8 cellular contexts compared by ENCODE assay signal in the genomic region with DNA sequence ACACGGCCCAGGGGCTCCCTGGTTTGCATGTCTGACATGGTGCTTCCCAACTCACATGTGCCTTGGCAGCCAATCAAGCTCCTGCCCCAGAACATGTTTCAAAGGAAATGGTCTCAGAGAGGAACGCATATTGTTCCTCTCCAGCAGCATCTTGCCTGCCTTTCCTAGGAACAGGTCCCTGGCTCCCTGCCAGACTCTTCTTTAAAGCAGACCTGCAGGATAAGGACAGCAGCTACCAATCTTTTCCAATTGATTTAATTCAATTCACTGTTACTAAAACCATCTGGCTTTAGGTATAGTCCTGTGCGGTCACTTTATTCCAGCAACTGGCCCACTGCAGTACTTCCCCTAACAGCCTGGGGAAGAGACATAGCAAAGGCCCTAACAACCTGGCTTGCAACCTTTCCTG.
DNase-seq lines count a peak whose midpoint lies in the region; ATAC-seq, FAIRE-seq and TF ChIP-seq lines count a peak whose summit lies in the region.

No MANE protein-coding gene starts in this region.

- peaks cover 9% of the 10 kb centered on the region for H3K4me1 Mint-ChIP-seq in CD14-positive monocyte

- peaks cover 0 to 3% of the 10 kb centered on the region in 2 donors for H3K36me3 ChIP-seq in kidney (ENCODE audit: control insufficient read depth in 1 of 2, insufficient read depth in 2 of 2, low read length in 2 of 2)
- no peaks in the 10 kb centered on the region for H3K36me3 ChIP-seq in vagina

- DNase-seq in Right ventricle myocardium inferior (ENCODE audit: missing footprints) (no peak), cardiac septum (ENCODE audit: low spot score) (no peak), astrocyte of the cerebellum (ENCODE audit: low read depth) (peak; percentile 44), kidney (peak; percentile 56), CD14-positive monocyte (ENCODE audit: low spot score) (no peak), vagina (ENCODE audit: extremely low spot score in 2 of 2) (no peak)
- no peak for DNase-seq in NK-92 treated with Interleukin-12 subunit alpha and Interleukin-12 subunit beta, amount 100 ng/mL, for 24 hours (lab: John Stamatoyannopoulos, UW)

- no peak overlapping the region for H3K27ac Mint-ChIP-seq in CD14-positive monocyte

- peaks cover 17 to 22% of the 10 kb centered on the region in 2 donors for H3K36me3 Mint-ChIP-seq in CD14-positive monocyte

- TF ChIP-seq CTCF in astrocyte of the cerebellum (IDR thresholded peaks at IDR 0.05; ENCODE audit: low read depth, low read length, missing control alignments) (no peak), kidney (IDR thresholded peaks at IDR 0.05; ENCODE audit: borderline replicate concordance, extremely low read depth, insufficient read depth) (peak; percentile 2), CD14-positive monocyte (IDR thresholded peaks at IDR 0.05) (no peak), vagina (IDR thresholded peaks at IDR 0.05) (no peak)

- no peak for FAIRE-seq in kidney (lab: Jason Lieb, UNC)

- H3K4me3 ChIP-seq in astrocyte of the cerebellum (ENCODE audit: low read depth, low read length): no peak overlapping the region
- no peak overlapping the region for H3K4me3 ChIP-seq in kidney (ENCODE audit: low read length in 2 of 2)
- H3K4me3 ChIP-seq in vagina: no peak overlapping the region

- H3K9me3 Mint-ChIP-seq in CD14-positive monocyte: peaks cover 0 to under 1% (median 0%) of the 10 kb centered on the region in 7 donors

- no peak overlapping the region for H3K9ac ChIP-seq in kidney (ENCODE audit: low read length in 2 of 2)

- no peak for TF ChIP-seq POLR2A in vagina (IDR thresholded peaks at IDR 0.05)

- H3K27me3 Mint-ChIP-seq in CD14-positive monocyte (ENCODE audit: low read depth in 3 of 3): no peaks in the 10 kb centered on the region

- H3K4me1 ChIP-seq in kidney (ENCODE audit: control insufficient read depth in 1 of 2, insufficient read depth in 1 of 2, low read depth in 1 of 2, low read length in 2 of 2) (peaks cover 0 to 3% of the 10 kb centered on the region in 2 donors), vagina (peaks cover 13% of the 10 kb centered on the region)

- H3K4me3 Mint-ChIP-seq in CD14-positive monocyte: no peak overlapping the region

- peak; percentile 16 for ATAC-seq in Right ventricle myocardium inferior
- no peak for ATAC-seq in HG03159 (IDR thresholded peaks at IDR 0.05; ENCODE audit: unreplicated experiment)

- in situ Hi-C loops in astrocyte of the cerebellum (cut with HindIII; ENCODE audit: low sequenced_read_pairs): no loop called here

- no peaks in the 10 kb centered on the region for H3K27me3 ChIP-seq in vagina

- H3K27ac ChIP-seq in kidney (ENCODE audit: low read depth in 2 of 2, low read length in 2 of 2): no peak overlapping the region
- H3K27ac ChIP-seq in vagina: no peak overlapping the region

- H3K9me3 ChIP-seq in kidney (ENCODE audit: control insufficient read depth in 1 of 2, low read length in 2 of 2): no peaks in the 10 kb centered on the region
- H3K9me3 ChIP-seq in vagina: no peaks in the 10 kb centered on the region

- intact Hi-C loops in Right ventricle myocardium inferior (cut with DNase I): no loop called here
- intact Hi-C loops in cardiac septum (cut with DNase I): no loop called here
- intact Hi-C loops in kidney (cut with DNase I): no loop called here
- intact Hi-C loops in CD14-positive monocyte (cut with micrococcal nuclease): no loop called here
- intact Hi-C loops in vagina (cut with DNase I): no loop called here

Comparison
In these comparisons a context has a peak if more than half of its experiments do, and no peak if none do; other contexts are left out.
1. DNase-seq: peak in astrocyte of the cerebellum (single experiment) and kidney (single experiment); none in Right ventricle myocardium inferior (single experiment), cardiac septum (single experiment), CD14-positive monocyte (single experiment), vagina (0 of 2) and NK-92 treated with Interleukin-12 subunit alpha and Interleukin-12 subunit beta, amount 100 ng/mL, for 24 hours (single experiment).